In genomic region chr22:46996595-46997310, GRCh38 we compare ENCODE assay signal across 15 cellular contexts.
DNase-seq lines count a peak whose midpoint lies in the region; FAIRE-seq and TF ChIP-seq lines count a peak whose summit lies in the region.
"Had no signal": no experiment of that assay in that cellular context is flagged by ENCODE, and none has a peak within 500 bp of the region (broad histone marks: within the 10 kb centered on the region; RNA-seq: fewer than 3 reads in every experiment).

No MANE protein-coding gene starts in this region.

- H3K27ac ChIP-seq in WERI-Rb-1 (no peak overlapping the region), kidney (ENCODE audit: low read depth in 2 of 2, low read length in 2 of 2) (no peak overlapping the region)
- H3K27ac ChIP-seq: ovary had no signal

- no peak for DNase-seq in BJ (ENCODE audit: low read depth)
- DNase-seq in WERI-Rb-1 = peak; percentile 51
- DNase-seq in kidney = peak; percentile 38
- no peak for DNase-seq in NCI-H345 treated with DMSO at 0.1 percent for 48 hours (lab: John Stamatoyannopoulos, UW; ENCODE audit: unreplicated experiment)
- no peak for DNase-seq in midbrain (lab: John Stamatoyannopoulos, UW)
- DNase-seq in activated T-cell treated with anti-CD3 and anti-CD28 coated beads, Interleukin-2, amount 50 U/mL, for 1 hour = no peak
- DNase-seq in DMS79 treated with DMSO at 0.1 percent for 48 hours (lab: John Stamatoyannopoulos, UW) = no peak
- DNase-seq: activated effector memory CD4-positive, alpha-beta T cell treated with anti-CD3 and anti-CD28 coated beads, Interleukin-2, amount 50 U/mL, for 16 hours; effector CD8-positive, alpha-beta T cell; EL; immature natural killer cell; KG1; ovary; T1000 had no signal

- H3K4me3 ChIP-seq in BJ (ENCODE audit: low read depth, low read length) = no peak overlapping the region
- no peak overlapping the region for H3K4me3 ChIP-seq in GM12875 (ENCODE audit: low read depth, low read length)
- no peak overlapping the region for H3K4me3 ChIP-seq in WERI-Rb-1 (ENCODE audit: low read depth, low read length)
- no peak overlapping the region for H3K4me3 ChIP-seq in kidney (ENCODE audit: low read length in 2 of 2)
- H3K4me3 ChIP-seq: ovary had no signal

- H3K9me3 ChIP-seq in WERI-Rb-1 (ENCODE audit: severe bottlenecking) = no peaks in the 10 kb centered on the region
- H3K9me3 ChIP-seq in kidney (ENCODE audit: control insufficient read depth in 1 of 2, low read length in 2 of 2) = no peaks in the 10 kb centered on the region
- H3K9me3 ChIP-seq: ovary had no signal

- FAIRE-seq in kidney (lab: Jason Lieb, UNC) = no peak

- no peak overlapping the region for H3K9ac ChIP-seq in kidney (ENCODE audit: low read length in 2 of 2)

- H3K27me3 ChIP-seq in BJ (ENCODE audit: control insufficient read depth, insufficient read depth, low read length) = no peaks in the 10 kb centered on the region
- H3K27me3 ChIP-seq in WERI-Rb-1 (ENCODE audit: insufficient read depth, low read depth, severe bottlenecking) = no peaks in the 10 kb centered on the region
- H3K27me3 ChIP-seq: ovary had no signal

- H3K36me3 ChIP-seq in BJ (ENCODE audit: control insufficient read depth, insufficient read depth, low read length) (peaks cover 7% of the 10 kb centered on the region; the same call in 1 of the 2 replicates), WERI-Rb-1 (no peaks in the 10 kb centered on the region), kidney (ENCODE audit: control insufficient read depth in 1 of 2, insufficient read depth in 2 of 2, low read length in 2 of 2) (peaks cover 0 to 8% of the 10 kb centered on the region in 2 donors)
- H3K36me3 ChIP-seq: ovary had no signal

- H3K4me1 ChIP-seq in kidney (ENCODE audit: control insufficient read depth in 1 of 2, insufficient read depth in 1 of 2, low read depth in 1 of 2, low read length in 2 of 2) = no peaks in the 10 kb centered on the region

- intact Hi-C loops in kidney (cut with DNase I) = no loop called here

- CTCF ChIA-PET in BJ (lab: Yijun Ruan, JAX) = interaction anchor here (1.0 to 1.5 kb wide), 2 partner anchors 105 to 198 kb away, joined by 3 to 5 read pairs; no protein-coding TSS in a partner anchor

- POLR2A ChIA-PET in BJ (lab: Charles Lee) = no interaction called here

- TF ChIP-seq CTCF in BJ (IDR thresholded peaks at IDR 0.05; ENCODE audit: insufficient read depth, low read depth, low read length) (0 out of 2 replicates have a peak, but pooled peaks have one; percentile 10), GM12875 (IDR thresholded peaks at IDR 0.05; ENCODE audit: borderline replicate concordance, insufficient read depth, low read depth, low read length) (peak; percentile 22; the same call in 1 of the 2 replicates), WERI-Rb-1 (IDR thresholded peaks at IDR 0.05; ENCODE audit: low read depth, low read length) (peak; percentile 74), kidney (IDR thresholded peaks at IDR 0.05; ENCODE audit: borderline replicate concordance, extremely low read depth, insufficient read depth) (no peak)

Comparison
In these comparisons a context has a peak if more than half of its experiments do, and no peak if none do; other contexts are left out.
1. DNase-seq: peak in WERI-Rb-1 (single experiment) and kidney (single experiment); none in BJ (single experiment), NCI-H345 treated with DMSO at 0.1 percent for 48 hours (single experiment), midbrain (single experiment), activated T-cell treated with anti-CD3 and anti-CD28 coated beads, Interleukin-2, amount 50 U/mL, for 1 hour (single experiment) and DMS79 treated with DMSO at 0.1 percent for 48 hours (single experiment).